Comparison of ENCODE assay signal across 1 cellular context in the genomic region with DNA sequence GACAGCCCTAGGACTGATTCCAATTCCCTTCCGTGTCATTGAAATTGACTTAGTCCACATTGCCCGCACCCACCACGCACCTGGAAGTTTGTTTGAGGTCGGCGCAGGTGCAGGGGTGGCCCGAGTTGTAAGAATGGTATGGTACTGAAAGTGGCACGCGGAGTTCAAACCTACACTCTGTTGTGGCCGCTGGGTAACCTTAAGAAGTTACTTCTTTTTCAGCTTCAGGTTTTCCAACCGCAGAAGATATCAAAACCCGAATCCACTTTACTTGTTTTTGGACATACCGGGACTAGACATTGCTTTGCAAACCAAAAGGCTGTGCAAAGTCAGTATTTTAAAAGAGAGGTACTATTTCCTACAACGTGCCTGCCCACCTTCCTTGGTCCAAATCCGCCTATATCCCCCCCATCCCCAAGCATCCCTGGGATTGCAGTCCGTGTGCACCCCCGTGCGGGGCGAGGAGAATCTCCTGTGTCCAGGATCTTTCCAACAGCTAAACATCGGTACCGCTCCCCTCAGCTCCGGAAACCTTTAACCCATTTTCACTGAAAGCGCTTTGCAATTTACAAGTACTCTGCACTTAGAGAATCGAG.
TF ChIP-seq lines count a peak whose summit lies in the region.

No MANE protein-coding gene starts in this region.

TF ChIP-seq in HepG2, 621 proteins besides CTCF, POLR2A, EP300 and RAD21:
- TF ChIP-seq, protein P1, sequence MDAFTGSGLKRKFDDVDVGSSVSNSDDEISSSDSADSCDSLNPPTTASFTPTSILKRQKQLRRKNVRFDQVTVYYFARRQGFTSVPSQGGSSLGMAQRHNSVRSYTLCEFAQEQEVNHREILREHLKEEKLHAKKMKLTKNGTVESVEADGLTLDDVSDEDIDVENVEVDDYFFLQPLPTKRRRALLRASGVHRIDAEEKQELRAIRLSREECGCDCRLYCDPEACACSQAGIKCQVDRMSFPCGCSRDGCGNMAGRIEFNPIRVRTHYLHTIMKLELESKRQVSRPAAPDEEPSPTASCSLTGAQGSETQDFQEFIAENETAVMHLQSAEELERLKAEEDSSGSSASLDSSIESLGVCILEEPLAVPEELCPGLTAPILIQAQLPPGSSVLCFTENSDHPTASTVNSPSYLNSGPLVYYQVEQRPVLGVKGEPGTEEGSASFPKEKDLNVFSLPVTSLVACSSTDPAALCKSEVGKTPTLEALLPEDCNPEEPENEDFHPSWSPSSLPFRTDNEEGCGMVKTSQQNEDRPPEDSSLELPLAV (CRISPR knock-in tag; conservative IDR thresholded peaks at IDR 0.05; ENCODE audit: low read depth) = no peak
- TF ChIP-seq BRCA1 (CRISPR knock-in tag; IDR thresholded peaks at IDR 0.05) (no peak), ZNF788 (CRISPR knock-in tag; IDR thresholded peaks at IDR 0.05; ENCODE audit: borderline replicate concordance) (no peak), ZNF230 (CRISPR knock-in tag; IDR thresholded peaks at IDR 0.05) (no peak), SAP130 (CRISPR knock-in tag; IDR thresholded peaks at IDR 0.05; ENCODE audit: low read depth) (no peak)
